In genomic region chr1:20291621-20292020, GRCh38 we compare ENCODE assay signal across 11 cellular contexts. TPM values are rescaled to one million over a fixed set of nuclear protein-coding genes. Genes with fewer than 3 reads are reported as not detected.
DNase-seq lines count a peak whose midpoint lies in the region; TF ChIP-seq lines count a peak whose summit lies in the region.
"Had no signal": no experiment of that assay in that cellular context is flagged by ENCODE, and none has a peak within 500 bp of the region (broad histone marks: within the 10 kb centered on the region; RNA-seq: fewer than 3 reads in every experiment).

No MANE protein-coding gene starts in this region.

- H3K4me3 Mint-ChIP-seq in endothelial cell (ENCODE audit: unreplicated experiment): no peak overlapping the region

- no peaks in the 10 kb centered on the region for H3K9me3 Mint-ChIP-seq in endothelial cell (ENCODE audit: unreplicated experiment)

- H3K27ac Mint-ChIP-seq in endothelial cell (ENCODE audit: unreplicated experiment): no peak overlapping the region

- H3K36me3 Mint-ChIP-seq in endothelial cell (ENCODE audit: low read depth, unreplicated experiment): no peaks in the 10 kb centered on the region

- DNase-seq in activated CD4-positive, alpha-beta T cell treated with anti-CD3 and anti-CD28 coated beads for 48 hours: peak; percentile 16
- DNase-seq in activated CD4-positive, alpha-beta T cell treated with anti-CD3 and anti-CD28 coated beads for 1 hour: no peak
- DNase-seq in NCI-H345 treated with DMSO at 0.1 percent for 48 hours (lab: John Stamatoyannopoulos, UW; ENCODE audit: unreplicated experiment): peak; percentile 9
- peak; percentile 18 for DNase-seq in endothelial cell (ENCODE audit: low spot score)
- DNase-seq in retina: peak; percentile 64
- DNase-seq in stimulated activated CD8-positive, alpha-beta memory T cell treated with anti-CD3 and anti-CD28 coated beads, Interleukin-4, amount 100 ng/mL, for 48 hours: no peak
- DNase-seq in caudate nucleus (lab: John Stamatoyannopoulos, UW): no peak
- no peak for DNase-seq in NCI-H1694 treated with DMSO at 0.1 percent for 48 hours (lab: John Stamatoyannopoulos, UW)
- DNase-seq: cerebellar nuclear complex, MM.1S, right lobe of liver had no signal

- H3K27me3 Mint-ChIP-seq in endothelial cell (ENCODE audit: unreplicated experiment): peaks cover 22% of the 10 kb centered on the region

- no peak for TF ChIP-seq CTCF in endothelial cell (IDR thresholded peaks at IDR 0.05; ENCODE audit: unreplicated experiment)

- no peak overlapping the region for H3K27ac ChIP-seq in caudate nucleus (ENCODE audit: low read depth, low read length)
- H3K27ac ChIP-seq: right lobe of liver had no signal

- peaks cover 20% of the 10 kb centered on the region for H3K4me1 Mint-ChIP-seq in endothelial cell (ENCODE audit: unreplicated experiment)

RNA-seq across cellular contexts. Expression of gene VWA5B1, which starts 0.9 kb away (rescaled TPM):
- not detected for total RNA-seq in endothelial cell (ENCODE audit: unreplicated experiment)
- total RNA-seq: right lobe of liver had no signal

Comparison
In these comparisons a context has a peak if more than half of its experiments do, and no peak if none do; other contexts are left out.
1. DNase-seq: peak in activated CD4-positive, alpha-beta T cell treated with anti-CD3 and anti-CD28 coated beads for 48 hours (single experiment), NCI-H345 treated with DMSO at 0.1 percent for 48 hours (single experiment), endothelial cell (single experiment) and retina (single experiment); none in activated CD4-positive, alpha-beta T cell treated with anti-CD3 and anti-CD28 coated beads for 1 hour (single experiment), stimulated activated CD8-positive, alpha-beta memory T cell treated with anti-CD3 and anti-CD28 coated beads, Interleukin-4, amount 100 ng/mL, for 48 hours (single experiment), caudate nucleus (0 of 61) and NCI-H1694 treated with DMSO at 0.1 percent for 48 hours (single experiment).